Comparison of ENCODE assay signal across 1 cellular context in the genomic region with DNA sequence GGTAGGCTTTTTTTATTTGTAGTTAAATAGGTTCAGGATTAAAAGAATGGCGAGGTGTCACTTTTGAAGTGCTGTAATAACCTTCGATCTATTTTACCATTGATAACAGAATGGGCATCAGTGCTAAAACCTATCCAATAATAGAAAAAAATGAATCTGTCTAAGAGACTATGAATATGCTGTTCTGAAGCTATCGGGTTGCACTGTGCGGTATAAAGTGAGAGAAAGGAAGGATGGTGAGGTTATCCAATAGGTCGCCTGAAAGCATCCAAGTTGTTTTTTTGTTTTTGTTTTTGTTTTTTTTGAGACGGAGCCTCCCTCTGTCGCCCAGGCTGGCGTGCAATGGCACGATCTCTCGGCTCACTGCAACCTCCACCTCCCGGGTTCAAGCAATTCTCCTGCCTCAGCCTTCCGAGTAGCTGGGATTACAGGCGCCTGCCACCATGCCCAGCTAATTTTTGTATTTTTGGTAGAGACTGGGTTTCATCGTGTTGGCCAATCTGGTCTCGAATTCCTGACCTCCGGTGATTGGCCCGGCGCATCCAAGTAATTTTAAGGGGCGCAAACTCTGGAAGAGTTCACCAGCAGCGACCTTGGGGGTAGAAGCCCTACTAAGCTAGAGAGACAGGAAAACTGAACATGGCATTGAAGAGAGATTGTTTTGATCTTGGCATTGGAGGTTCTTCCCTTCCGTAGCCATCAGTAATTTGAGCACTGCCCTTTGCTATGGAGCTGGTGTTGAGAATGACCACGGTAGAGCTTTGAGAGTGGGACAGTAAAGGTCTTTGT.
A peak's percentile ranks its signal among the peaks of the same experiment; 100 is the strongest.
TF ChIP-seq lines count a peak whose summit lies in the region.

No MANE protein-coding gene starts in this region.

TF ChIP-seq in HepG2, 621 proteins besides CTCF, POLR2A, EP300 and RAD21 (continued from another document and continues in another):
- TF ChIP-seq, protein P1, sequence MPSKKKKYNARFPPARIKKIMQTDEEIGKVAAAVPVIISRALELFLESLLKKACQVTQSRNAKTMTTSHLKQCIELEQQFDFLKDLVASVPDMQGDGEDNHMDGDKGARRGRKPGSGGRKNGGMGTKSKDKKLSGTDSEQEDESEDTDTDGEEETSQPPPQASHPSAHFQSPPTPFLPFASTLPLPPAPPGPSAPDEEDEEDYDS (CRISPR knock-in tag; IDR thresholded peaks at IDR 0.05) = no peak; the same call in 1 of the 2 replicates
- TF ChIP-seq ADNP (CRISPR knock-in tag; IDR thresholded peaks at IDR 0.05) (no peak), DNMT3B (CRISPR knock-in tag; conservative IDR thresholded peaks at IDR 0.05) (no peak; the same call in 1 of the 2 replicates), HDAC2 (CRISPR knock-in tag; IDR thresholded peaks at IDR 0.05) (no peak; the same call in 1 of the 2 replicates), HOXA9 (CRISPR knock-in tag; IDR thresholded peaks at IDR 0.05; ENCODE audit: borderline replicate concordance) (no peak), ZNF607 (CRISPR knock-in tag; IDR thresholded peaks at IDR 0.05; ENCODE audit: borderline replicate concordance) (no peak), ZFY (CRISPR knock-in tag; IDR thresholded peaks at IDR 0.05) (peak; percentile 43), ELF3 (CRISPR knock-in tag; IDR thresholded peaks at IDR 0.05) (no peak), SMYD3 (CRISPR knock-in tag; IDR thresholded peaks at IDR 0.05) (no peak), ZNF839 (CRISPR knock-in tag; IDR thresholded peaks at IDR 0.05; ENCODE audit: borderline replicate concordance) (no peak), SRSF4 (IDR thresholded peaks at IDR 0.05; ENCODE audit: low read depth, low read length, poor library complexity, severe bottlenecking) (no peak), ZNF263 (CRISPR knock-in tag; IDR thresholded peaks at IDR 0.05) (no peak), SAFB2 (CRISPR knock-in tag; IDR thresholded peaks at IDR 0.05; ENCODE audit: borderline replicate concordance, low read depth) (no peak), ZNF7 (CRISPR knock-in tag; IDR thresholded peaks at IDR 0.05) (no peak), KDM3A (CRISPR knock-in tag; IDR thresholded peaks at IDR 0.05; ENCODE audit: low read depth) (no peak), ZNF431 (CRISPR knock-in tag; IDR thresholded peaks at IDR 0.05; ENCODE audit: borderline replicate concordance, low read depth) (no peak), ZNF446 (CRISPR knock-in tag; IDR thresholded peaks at IDR 0.05) (no peak), WIZ (CRISPR knock-in tag; IDR thresholded peaks at IDR 0.05) (no peak), SIN3A (IDR thresholded peaks at IDR 0.05; ENCODE audit: borderline replicate concordance, low read depth, low read length) (no peak), KDM5A (IDR thresholded peaks at IDR 0.05; ENCODE audit: borderline replicate concordance, low read length) (no peak; the same call in 1 of the 2 replicates), BCL6 (CRISPR knock-in tag; IDR thresholded peaks at IDR 0.05) (0 out of 2 replicates have a peak, but pooled peaks have one; percentile 0), GPN1 (CRISPR knock-in tag; IDR thresholded peaks at IDR 0.05; ENCODE audit: borderline replicate concordance) (no peak), ZNF232 (CRISPR knock-in tag; IDR thresholded peaks at IDR 0.05; ENCODE audit: borderline replicate concordance) (no peak), ARNTL (CRISPR knock-in tag; IDR thresholded peaks at IDR 0.05) (no peak), ZNF24 (IDR thresholded peaks at IDR 0.05) (no peak), ZNF496 (CRISPR knock-in tag; IDR thresholded peaks at IDR 0.05; ENCODE audit: insufficient replicate concordance) (no peak), MEIS1 (CRISPR knock-in tag; IDR thresholded peaks at IDR 0.05; ENCODE audit: borderline replicate concordance) (no peak), ZNF546 (CRISPR knock-in tag; conservative IDR thresholded peaks at IDR 0.05) (no peak), GABPA (IDR thresholded peaks at IDR 0.05; ENCODE audit: low read depth, low read length) (no peak), GABPA (CRISPR knock-in tag; IDR thresholded peaks at IDR 0.05; ENCODE audit: low read depth) (no peak), ZNF251 (CRISPR knock-in tag; IDR thresholded peaks at IDR 0.05) (no peak), ZSCAN31 (CRISPR knock-in tag; IDR thresholded peaks at IDR 0.05; ENCODE audit: low read depth) (0 out of 2 replicates have a peak, but pooled peaks have one; percentile 9), NFIC (IDR thresholded peaks at IDR 0.05; ENCODE audit: low read length) (no peak), RFXANK (CRISPR knock-in tag; IDR thresholded peaks at IDR 0.05) (no peak), CBFB (CRISPR knock-in tag; IDR thresholded peaks at IDR 0.05) (no peak), NFE2 (CRISPR knock-in tag; IDR thresholded peaks at IDR 0.05) (no peak), SMAD3 (CRISPR knock-in tag; IDR thresholded peaks at IDR 0.05) (no peak), NRL (CRISPR knock-in tag; IDR thresholded peaks at IDR 0.05; ENCODE audit: borderline replicate concordance) (no peak), PTBP1 (IDR thresholded peaks at IDR 0.05; ENCODE audit: low read depth, low read length, poor library complexity, severe bottlenecking) (no peak), MIER3 (CRISPR knock-in tag; IDR thresholded peaks at IDR 0.05; ENCODE audit: borderline replicate concordance) (no peak), ZNF138 (CRISPR knock-in tag; IDR thresholded peaks at IDR 0.05; ENCODE audit: low read depth) (no peak), RFX5 (IDR thresholded peaks at IDR 0.05; ENCODE audit: low read depth, low read length) (no peak)
- TF ChIP-seq, protein P2, sequence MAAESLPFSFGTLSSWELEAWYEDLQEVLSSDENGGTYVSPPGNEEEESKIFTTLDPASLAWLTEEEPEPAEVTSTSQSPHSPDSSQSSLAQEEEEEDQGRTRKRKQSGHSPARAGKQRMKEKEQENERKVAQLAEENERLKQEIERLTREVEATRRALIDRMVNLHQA (CRISPR knock-in tag; IDR thresholded peaks at IDR 0.05) = no peak
- TF ChIP-seq, protein P3, sequence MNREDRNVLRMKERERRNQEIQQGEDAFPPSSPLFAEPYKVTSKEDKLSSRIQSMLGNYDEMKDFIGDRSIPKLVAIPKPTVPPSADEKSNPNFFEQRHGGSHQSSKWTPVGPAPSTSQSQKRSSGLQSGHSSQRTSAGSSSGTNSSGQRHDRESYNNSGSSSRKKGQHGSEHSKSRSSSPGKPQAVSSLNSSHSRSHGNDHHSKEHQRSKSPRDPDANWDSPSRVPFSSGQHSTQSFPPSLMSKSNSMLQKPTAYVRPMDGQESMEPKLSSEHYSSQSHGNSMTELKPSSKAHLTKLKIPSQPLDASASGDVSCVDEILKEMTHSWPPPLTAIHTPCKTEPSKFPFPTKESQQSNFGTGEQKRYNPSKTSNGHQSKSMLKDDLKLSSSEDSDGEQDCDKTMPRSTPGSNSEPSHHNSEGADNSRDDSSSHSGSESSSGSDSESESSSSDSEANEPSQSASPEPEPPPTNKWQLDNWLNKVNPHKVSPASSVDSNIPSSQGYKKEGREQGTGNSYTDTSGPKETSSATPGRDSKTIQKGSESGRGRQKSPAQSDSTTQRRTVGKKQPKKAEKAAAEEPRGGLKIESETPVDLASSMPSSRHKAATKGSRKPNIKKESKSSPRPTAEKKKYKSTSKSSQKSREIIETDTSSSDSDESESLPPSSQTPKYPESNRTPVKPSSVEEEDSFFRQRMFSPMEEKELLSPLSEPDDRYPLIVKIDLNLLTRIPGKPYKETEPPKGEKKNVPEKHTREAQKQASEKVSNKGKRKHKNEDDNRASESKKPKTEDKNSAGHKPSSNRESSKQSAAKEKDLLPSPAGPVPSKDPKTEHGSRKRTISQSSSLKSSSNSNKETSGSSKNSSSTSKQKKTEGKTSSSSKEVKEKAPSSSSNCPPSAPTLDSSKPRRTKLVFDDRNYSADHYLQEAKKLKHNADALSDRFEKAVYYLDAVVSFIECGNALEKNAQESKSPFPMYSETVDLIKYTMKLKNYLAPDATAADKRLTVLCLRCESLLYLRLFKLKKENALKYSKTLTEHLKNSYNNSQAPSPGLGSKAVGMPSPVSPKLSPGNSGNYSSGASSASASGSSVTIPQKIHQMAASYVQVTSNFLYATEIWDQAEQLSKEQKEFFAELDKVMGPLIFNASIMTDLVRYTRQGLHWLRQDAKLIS (CRISPR knock-in tag; IDR thresholded peaks at IDR 0.05) = no peak
- TF ChIP-seq, protein P4, sequence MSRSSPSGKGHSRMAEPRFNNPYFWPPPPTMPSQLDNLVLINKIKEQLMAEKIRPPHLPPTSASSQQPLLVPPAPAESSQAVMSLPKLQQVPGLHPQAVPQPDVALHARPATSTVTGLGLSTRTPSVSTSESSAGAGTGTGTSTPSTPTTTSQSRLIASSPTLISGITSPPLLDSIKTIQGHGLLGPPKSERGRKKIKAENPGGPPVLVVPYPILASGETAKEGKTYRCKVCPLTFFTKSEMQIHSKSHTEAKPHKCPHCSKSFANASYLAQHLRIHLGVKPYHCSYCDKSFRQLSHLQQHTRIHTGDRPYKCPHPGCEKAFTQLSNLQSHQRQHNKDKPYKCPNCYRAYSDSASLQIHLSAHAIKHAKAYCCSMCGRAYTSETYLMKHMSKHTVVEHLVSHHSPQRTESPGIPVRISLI (CRISPR knock-in tag; IDR thresholded peaks at IDR 0.05; ENCODE audit: borderline replicate concordance) = no peak
- TF ChIP-seq, protein P5, sequence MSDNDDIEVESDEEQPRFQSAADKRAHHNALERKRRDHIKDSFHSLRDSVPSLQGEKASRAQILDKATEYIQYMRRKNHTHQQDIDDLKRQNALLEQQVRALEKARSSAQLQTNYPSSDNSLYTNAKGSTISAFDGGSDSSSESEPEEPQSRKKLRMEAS (IDR thresholded peaks at IDR 0.05) = no peak
- TF ChIP-seq, protein P6, sequence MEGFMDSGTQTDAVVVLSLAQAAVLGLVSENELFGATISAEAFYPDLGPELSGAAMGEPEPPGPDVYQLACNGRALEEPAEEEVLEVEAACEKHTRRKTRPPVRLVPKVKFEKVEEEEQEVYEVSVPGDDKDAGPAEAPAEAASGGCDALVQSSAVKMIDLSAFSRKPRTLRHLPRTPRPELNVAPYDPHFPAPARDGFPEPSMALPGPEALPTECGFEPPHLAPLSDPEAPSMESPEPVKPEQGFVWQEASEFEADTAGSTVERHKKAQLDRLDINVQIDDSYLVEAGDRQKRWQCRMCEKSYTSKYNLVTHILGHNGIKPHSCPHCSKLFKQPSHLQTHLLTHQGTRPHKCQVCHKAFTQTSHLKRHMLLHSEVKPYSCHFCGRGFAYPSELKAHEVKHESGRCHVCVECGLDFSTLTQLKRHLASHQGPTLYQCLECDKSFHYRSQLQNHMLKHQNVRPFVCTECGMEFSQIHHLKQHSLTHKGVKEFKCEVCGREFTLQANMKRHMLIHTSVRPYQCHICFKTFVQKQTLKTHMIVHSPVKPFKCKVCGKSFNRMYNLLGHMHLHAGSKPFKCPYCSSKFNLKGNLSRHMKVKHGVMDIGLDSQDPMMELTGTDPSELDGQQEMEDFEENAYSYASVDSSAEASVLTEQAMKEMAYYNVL (CRISPR knock-in tag; IDR thresholded peaks at IDR 0.05; ENCODE audit: borderline replicate concordance) = no peak
- TF ChIP-seq, protein P7, sequence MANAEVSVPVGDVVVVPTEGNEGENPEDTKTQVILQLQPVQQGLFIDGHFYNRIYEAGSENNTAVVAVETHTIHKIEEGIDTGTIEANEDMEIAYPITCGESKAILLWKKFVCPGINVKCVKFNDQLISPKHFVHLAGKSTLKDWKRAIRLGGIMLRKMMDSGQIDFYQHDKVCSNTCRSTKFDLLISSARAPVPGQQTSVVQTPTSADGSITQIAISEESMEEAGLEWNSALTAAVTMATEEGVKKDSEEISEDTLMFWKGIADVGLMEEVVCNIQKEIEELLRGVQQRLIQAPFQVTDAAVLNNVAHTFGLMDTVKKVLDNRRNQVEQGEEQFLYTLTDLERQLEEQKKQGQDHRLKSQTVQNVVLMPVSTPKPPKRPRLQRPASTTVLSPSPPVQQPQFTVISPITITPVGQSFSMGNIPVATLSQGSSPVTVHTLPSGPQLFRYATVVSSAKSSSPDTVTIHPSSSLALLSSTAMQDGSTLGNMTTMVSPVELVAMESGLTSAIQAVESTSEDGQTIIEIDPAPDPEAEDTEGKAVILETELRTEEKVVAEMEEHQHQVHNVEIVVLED (CRISPR knock-in tag; IDR thresholded peaks at IDR 0.05; ENCODE audit: borderline replicate concordance) = no peak
- TF ChIP-seq, protein P8, sequence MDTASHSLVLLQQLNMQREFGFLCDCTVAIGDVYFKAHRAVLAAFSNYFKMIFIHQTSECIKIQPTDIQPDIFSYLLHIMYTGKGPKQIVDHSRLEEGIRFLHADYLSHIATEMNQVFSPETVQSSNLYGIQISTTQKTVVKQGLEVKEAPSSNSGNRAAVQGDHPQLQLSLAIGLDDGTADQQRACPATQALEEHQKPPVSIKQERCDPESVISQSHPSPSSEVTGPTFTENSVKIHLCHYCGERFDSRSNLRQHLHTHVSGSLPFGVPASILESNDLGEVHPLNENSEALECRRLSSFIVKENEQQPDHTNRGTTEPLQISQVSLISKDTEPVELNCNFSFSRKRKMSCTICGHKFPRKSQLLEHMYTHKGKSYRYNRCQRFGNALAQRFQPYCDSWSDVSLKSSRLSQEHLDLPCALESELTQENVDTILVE (CRISPR knock-in tag; IDR thresholded peaks at IDR 0.05) = 0 out of 2 replicates have a peak, but pooled peaks have one; percentile 2
- TF ChIP-seq, protein P9, sequence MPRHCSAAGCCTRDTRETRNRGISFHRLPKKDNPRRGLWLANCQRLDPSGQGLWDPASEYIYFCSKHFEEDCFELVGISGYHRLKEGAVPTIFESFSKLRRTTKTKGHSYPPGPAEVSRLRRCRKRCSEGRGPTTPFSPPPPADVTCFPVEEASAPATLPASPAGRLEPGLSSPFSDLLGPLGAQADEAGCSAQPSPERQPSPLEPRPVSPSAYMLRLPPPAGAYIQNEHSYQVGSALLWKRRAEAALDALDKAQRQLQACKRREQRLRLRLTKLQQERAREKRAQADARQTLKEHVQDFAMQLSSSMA (CRISPR knock-in tag; IDR thresholded peaks at IDR 0.05) = no peak
- TF ChIP-seq, protein P10, sequence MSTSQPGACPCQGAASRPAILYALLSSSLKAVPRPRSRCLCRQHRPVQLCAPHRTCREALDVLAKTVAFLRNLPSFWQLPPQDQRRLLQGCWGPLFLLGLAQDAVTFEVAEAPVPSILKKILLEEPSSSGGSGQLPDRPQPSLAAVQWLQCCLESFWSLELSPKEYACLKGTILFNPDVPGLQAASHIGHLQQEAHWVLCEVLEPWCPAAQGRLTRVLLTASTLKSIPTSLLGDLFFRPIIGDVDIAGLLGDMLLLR (CRISPR knock-in tag; IDR thresholded peaks at IDR 0.05) = no peak
- TF ChIP-seq, protein P11, sequence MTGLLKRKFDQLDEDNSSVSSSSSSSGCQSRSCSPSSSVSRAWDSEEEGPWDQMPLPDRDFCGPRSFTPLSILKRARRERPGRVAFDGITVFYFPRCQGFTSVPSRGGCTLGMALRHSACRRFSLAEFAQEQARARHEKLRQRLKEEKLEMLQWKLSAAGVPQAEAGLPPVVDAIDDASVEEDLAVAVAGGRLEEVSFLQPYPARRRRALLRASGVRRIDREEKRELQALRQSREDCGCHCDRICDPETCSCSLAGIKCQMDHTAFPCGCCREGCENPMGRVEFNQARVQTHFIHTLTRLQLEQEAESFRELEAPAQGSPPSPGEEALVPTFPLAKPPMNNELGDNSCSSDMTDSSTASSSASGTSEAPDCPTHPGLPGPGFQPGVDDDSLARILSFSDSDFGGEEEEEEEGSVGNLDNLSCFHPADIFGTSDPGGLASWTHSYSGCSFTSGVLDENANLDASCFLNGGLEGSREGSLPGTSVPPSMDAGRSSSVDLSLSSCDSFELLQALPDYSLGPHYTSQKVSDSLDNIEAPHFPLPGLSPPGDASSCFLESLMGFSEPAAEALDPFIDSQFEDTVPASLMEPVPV (CRISPR knock-in tag; IDR thresholded peaks at IDR 0.05) = no peak
- TF ChIP-seq, protein P12, sequence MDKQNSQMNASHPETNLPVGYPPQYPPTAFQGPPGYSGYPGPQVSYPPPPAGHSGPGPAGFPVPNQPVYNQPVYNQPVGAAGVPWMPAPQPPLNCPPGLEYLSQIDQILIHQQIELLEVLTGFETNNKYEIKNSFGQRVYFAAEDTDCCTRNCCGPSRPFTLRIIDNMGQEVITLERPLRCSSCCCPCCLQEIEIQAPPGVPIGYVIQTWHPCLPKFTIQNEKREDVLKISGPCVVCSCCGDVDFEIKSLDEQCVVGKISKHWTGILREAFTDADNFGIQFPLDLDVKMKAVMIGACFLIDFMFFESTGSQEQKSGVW (CRISPR knock-in tag; IDR thresholded peaks at IDR 0.05; ENCODE audit: borderline replicate concordance) = no peak
